1 cellular context compared by ENCODE assay signal in genomic region chr6:55124241-55124640, GRCh38. TPM values are rescaled to one million over a fixed set of nuclear protein-coding genes. Genes with fewer than 3 reads are reported as not detected.
"Had no signal": no experiment of that assay in that cellular context is flagged by ENCODE, and none has a peak within 500 bp of the region (broad histone marks: within the 10 kb centered on the region; RNA-seq: fewer than 3 reads in every experiment).

No MANE protein-coding gene starts in this region.

RNA-seq across cellular contexts. Expression of gene HCRTR2, which starts 50.1 kb away (rescaled TPM):
- polyA plus RNA-seq: aorta had no signal
